2 cellular contexts compared by ENCODE assay signal in the genomic region with DNA sequence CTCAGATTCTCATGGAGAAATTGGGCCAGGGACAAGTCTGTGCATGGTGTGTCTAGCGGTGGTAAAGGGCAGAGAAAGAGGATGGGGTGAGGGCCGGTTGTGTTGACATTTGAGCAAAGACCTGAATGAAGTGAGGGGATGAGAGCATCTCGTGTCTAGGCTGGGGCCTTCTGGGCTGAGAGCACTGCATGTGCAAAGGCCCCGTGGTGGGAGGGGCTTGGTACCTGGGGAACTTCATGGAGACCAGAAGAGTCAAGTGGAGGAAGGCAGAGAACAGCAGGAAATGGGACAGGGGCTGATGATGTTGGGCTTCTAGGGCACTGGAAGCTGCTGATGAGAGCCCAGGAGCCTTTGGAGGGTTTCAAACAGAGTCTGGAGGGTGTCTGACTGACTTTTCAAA.
TF ChIP-seq lines count a peak whose summit lies in the region.

No MANE protein-coding gene starts in this region.

TF ChIP-seq in SK-N-SH, 30 proteins besides CTCF, POLR2A, EP300 and RAD21 (continued from another document):
- TF ChIP-seq, protein P1, sequence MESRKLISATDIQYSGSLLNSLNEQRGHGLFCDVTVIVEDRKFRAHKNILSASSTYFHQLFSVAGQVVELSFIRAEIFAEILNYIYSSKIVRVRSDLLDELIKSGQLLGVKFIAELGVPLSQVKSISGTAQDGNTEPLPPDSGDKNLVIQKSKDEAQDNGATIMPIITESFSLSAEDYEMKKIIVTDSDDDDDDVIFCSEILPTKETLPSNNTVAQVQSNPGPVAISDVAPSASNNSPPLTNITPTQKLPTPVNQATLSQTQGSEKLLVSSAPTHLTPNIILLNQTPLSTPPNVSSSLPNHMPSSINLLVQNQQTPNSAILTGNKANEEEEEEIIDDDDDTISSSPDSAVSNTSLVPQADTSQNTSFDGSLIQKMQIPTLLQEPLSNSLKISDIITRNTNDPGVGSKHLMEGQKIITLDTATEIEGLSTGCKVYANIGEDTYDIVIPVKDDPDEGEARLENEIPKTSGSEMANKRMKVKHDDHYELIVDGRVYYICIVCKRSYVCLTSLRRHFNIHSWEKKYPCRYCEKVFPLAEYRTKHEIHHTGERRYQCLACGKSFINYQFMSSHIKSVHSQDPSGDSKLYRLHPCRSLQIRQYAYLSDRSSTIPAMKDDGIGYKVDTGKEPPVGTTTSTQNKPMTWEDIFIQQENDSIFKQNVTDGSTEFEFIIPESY (IDR thresholded peaks at IDR 0.05; ENCODE audit: borderline replicate concordance, low read depth): no peak
- TF ChIP-seq RXRA (IDR thresholded peaks at IDR 0.05; ENCODE audit: borderline replicate concordance, low read depth) (no peak), RFX5 (IDR thresholded peaks at IDR 0.05; ENCODE audit: low read length) (no peak), CHD2 (IDR thresholded peaks at IDR 0.05; ENCODE audit: low read length, partially characterized antibody) (no peak), FOXJ3 (CRISPR knock-in tag; IDR thresholded peaks at IDR 0.05) (no peak), TCF12 (IDR thresholded peaks at IDR 0.05) (no peak), FOXM1 (IDR thresholded peaks at IDR 0.05; ENCODE audit: low read depth) (no peak), FOSL2 (IDR thresholded peaks at IDR 0.05; ENCODE audit: borderline replicate concordance, low read depth) (no peak), NRF1 (IDR thresholded peaks at IDR 0.05; ENCODE audit: low read depth, low read length) (no peak), GATA2 (CRISPR knock-in tag; IDR thresholded peaks at IDR 0.05) (no peak), SMC3 (IDR thresholded peaks at IDR 0.05; ENCODE audit: low read depth, low read length) (no peak), GABPA (IDR thresholded peaks at IDR 0.05; ENCODE audit: low read depth) (no peak), TAF1 (IDR thresholded peaks at IDR 0.05; ENCODE audit: borderline replicate concordance, low read depth, low read length) (no peak)
- TF ChIP-seq, protein P2, sequence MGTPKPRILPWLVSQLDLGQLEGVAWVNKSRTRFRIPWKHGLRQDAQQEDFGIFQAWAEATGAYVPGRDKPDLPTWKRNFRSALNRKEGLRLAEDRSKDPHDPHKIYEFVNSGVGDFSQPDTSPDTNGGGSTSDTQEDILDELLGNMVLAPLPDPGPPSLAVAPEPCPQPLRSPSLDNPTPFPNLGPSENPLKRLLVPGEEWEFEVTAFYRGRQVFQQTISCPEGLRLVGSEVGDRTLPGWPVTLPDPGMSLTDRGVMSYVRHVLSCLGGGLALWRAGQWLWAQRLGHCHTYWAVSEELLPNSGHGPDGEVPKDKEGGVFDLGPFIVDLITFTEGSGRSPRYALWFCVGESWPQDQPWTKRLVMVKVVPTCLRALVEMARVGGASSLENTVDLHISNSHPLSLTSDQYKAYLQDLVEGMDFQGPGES (IDR thresholded peaks at IDR 0.05; ENCODE audit: low read depth, low read length): no peak
- TF ChIP-seq, protein P3, sequence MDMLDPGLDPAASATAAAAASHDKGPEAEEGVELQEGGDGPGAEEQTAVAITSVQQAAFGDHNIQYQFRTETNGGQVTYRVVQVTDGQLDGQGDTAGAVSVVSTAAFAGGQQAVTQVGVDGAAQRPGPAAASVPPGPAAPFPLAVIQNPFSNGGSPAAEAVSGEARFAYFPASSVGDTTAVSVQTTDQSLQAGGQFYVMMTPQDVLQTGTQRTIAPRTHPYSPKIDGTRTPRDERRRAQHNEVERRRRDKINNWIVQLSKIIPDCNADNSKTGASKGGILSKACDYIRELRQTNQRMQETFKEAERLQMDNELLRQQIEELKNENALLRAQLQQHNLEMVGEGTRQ (IDR thresholded peaks at IDR 0.05; ENCODE audit: borderline replicate concordance, low read depth, low read length): no peak

TF ChIP-seq in SK-N-SH treated with all-trans-retinoic acid at 6 μM for 48 hours, 23 proteins besides CTCF, POLR2A, EP300 and RAD21 (continued from another document):
- TF ChIP-seq, protein P4, sequence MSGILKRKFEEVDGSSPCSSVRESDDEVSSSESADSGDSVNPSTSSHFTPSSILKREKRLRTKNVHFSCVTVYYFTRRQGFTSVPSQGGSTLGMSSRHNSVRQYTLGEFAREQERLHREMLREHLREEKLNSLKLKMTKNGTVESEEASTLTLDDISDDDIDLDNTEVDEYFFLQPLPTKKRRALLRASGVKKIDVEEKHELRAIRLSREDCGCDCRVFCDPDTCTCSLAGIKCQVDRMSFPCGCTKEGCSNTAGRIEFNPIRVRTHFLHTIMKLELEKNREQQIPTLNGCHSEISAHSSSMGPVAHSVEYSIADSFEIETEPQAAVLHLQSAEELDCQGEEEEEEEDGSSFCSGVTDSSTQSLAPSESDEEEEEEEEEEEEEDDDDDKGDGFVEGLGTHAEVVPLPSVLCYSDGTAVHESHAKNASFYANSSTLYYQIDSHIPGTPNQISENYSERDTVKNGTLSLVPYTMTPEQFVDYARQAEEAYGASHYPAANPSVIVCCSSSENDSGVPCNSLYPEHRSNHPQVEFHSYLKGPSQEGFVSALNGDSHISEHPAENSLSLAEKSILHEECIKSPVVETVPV (CRISPR knock-in tag; IDR thresholded peaks at IDR 0.05): no peak
- no peak for TF ChIP-seq PPARA (CRISPR knock-in tag; IDR thresholded peaks at IDR 0.05; ENCODE audit: borderline replicate concordance)
- no peak for TF ChIP-seq ZC3H10 (CRISPR knock-in tag; IDR thresholded peaks at IDR 0.05)
- TF ChIP-seq, protein P5, sequence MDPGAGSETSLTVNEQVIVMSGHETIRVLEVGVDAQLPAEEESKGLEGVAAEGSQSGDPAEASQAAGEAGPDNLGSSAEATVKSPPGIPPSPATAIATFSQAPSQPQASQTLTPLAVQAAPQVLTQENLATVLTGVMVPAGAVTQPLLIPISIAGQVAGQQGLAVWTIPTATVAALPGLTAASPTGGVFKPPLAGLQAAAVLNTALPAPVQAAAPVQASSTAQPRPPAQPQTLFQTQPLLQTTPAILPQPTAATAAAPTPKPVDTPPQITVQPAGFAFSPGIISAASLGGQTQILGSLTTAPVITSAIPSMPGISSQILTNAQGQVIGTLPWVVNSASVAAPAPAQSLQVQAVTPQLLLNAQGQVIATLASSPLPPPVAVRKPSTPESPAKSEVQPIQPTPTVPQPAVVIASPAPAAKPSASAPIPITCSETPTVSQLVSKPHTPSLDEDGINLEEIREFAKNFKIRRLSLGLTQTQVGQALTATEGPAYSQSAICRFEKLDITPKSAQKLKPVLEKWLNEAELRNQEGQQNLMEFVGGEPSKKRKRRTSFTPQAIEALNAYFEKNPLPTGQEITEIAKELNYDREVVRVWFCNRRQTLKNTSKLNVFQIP (CRISPR knock-in tag; IDR thresholded peaks at IDR 0.05; ENCODE audit: borderline replicate concordance, low read depth): no peak
- TF ChIP-seq GLIS3 (CRISPR knock-in tag; IDR thresholded peaks at IDR 0.05): no peak
- TF ChIP-seq TCF4 (CRISPR knock-in tag; IDR thresholded peaks at IDR 0.05; ENCODE audit: borderline replicate concordance): no peak
- TF ChIP-seq ZNF565 (CRISPR knock-in tag; conservative IDR thresholded peaks at IDR 0.05; ENCODE audit: low read depth): no peak
- no peak for TF ChIP-seq BACH2 (CRISPR knock-in tag; IDR thresholded peaks at IDR 0.05; ENCODE audit: borderline replicate concordance)
- TF ChIP-seq ZNF8 (CRISPR knock-in tag; IDR thresholded peaks at IDR 0.05): no peak
